16 cellular contexts compared by ENCODE assay signal in the genomic region with DNA sequence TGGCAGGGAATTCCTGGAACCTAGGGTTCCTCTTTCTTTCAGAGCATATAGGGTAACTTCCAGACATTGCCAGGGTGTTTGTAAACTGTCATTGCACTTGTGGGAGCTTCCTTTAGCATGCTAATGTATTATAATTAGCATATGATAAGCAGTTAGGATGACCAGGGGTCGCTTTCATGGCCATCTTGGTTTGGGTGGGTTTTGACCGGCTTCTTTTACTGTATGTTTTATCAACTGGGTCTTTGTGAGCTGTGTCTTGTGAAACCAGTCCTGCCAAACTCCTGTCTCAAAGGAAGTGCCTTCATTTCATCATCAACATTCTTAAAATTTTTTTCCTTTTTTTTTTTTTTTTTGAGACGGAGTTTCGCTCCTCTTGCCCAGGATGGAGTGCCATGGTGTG. TPM values are rescaled to one million over a fixed set of nuclear protein-coding genes. Genes with fewer than 3 reads are reported as not detected.
DNase-seq lines count a peak whose midpoint lies in the region; ATAC-seq and TF ChIP-seq lines count a peak whose summit lies in the region.
"Had no signal": no experiment of that assay in that cellular context is flagged by ENCODE, and none has a peak within 500 bp of the region (broad histone marks: within the 10 kb centered on the region; RNA-seq: fewer than 3 reads in every experiment).

No MANE protein-coding gene starts in this region.

- H3K4me3 ChIP-seq in cardiac fibroblast (replicated peaks in 1 of 2; ENCODE audit: low read depth in 2 of 2, low read length in 2 of 2) = no peak overlapping the region
- no peak overlapping the region for H3K4me3 ChIP-seq in mesendoderm (ENCODE audit: low read length)
- no peak overlapping the region for H3K4me3 ChIP-seq in body of pancreas
- H3K4me3 ChIP-seq: dorsolateral prefrontal cortex, esophagus squamous epithelium had no signal

- no peak overlapping the region for H4K8ac ChIP-seq in mesendoderm (ENCODE audit: low read depth, low read length)

- no peaks in the 10 kb centered on the region for H3K9me3 ChIP-seq in body of pancreas
- H3K9me3 ChIP-seq: esophagus squamous epithelium, neutrophil had no signal

- no peak overlapping the region for H4K5ac ChIP-seq in mesendoderm (ENCODE audit: low read length)

- no peak for TF ChIP-seq POLR2A in body of pancreas (IDR thresholded peaks at IDR 0.05)

- DNase-seq in ELF-1 (ENCODE audit: low read depth, low spot score) (peak; percentile 68), KBM-7 (peak; percentile 29), cardiac fibroblast (ENCODE audit: low read depth in 2 of 2) (peak; percentile 67 to 76), mesendoderm (peak; percentile 65), Kasumi-1 (lab: John Stamatoyannopoulos, UW) (no peak), body of pancreas (no peak), posterior cingulate gyrus (no peak)
- no peak for DNase-seq in activated CD4-positive, alpha-beta T cell treated with anti-CD3 and anti-CD28 coated beads for 1 hour
- DNase-seq: activated CD8-positive, alpha-beta memory T cell treated with anti-CD3 and anti-CD28 coated beads, Interleukin-2, amount 50 U/mL, for 4 hours; activated gamma-delta T cell treated with Interleukin-2 at 50 U/mL for 16 hours; dorsolateral prefrontal cortex; esophagus squamous epithelium; GDM1; right cardiac atrium; T-helper 2 cell had no signal

- TF ChIP-seq CTCF in cardiac fibroblast (IDR thresholded peaks at IDR 0.05; ENCODE audit: low read depth, low read length) (no peak), body of pancreas (IDR thresholded peaks at IDR 0.05) (no peak)

- no peak overlapping the region for H2BK15ac ChIP-seq in mesendoderm (replicated peaks; ENCODE audit: low read depth)

- H3K27me3 ChIP-seq in mesendoderm (ENCODE audit: insufficient read depth, low read length, poor library complexity) (no peaks in the 10 kb centered on the region), body of pancreas (no peaks in the 10 kb centered on the region)
- H3K27me3 ChIP-seq: dorsolateral prefrontal cortex, esophagus squamous epithelium, neutrophil had no signal

- intact Hi-C loops in body of pancreas (cut with DNase I) = no loop called here
- intact Hi-C loops in posterior cingulate gyrus (cut with DNase I) = no loop called here

- no peaks in the 10 kb centered on the region for H3K36me3 ChIP-seq in mesendoderm (ENCODE audit: control insufficient read depth, insufficient read depth, low read length)
- no peaks in the 10 kb centered on the region for H3K36me3 ChIP-seq in body of pancreas (replicated peaks in 1 of 2; ENCODE audit: insufficient read depth in 1 of 2, low read depth in 2 of 2)
- H3K36me3 ChIP-seq: esophagus squamous epithelium, neutrophil had no signal

- no peak overlapping the region for H2AK5ac ChIP-seq in mesendoderm (ENCODE audit: low read length)

- H3K79me2 ChIP-seq in mesendoderm (ENCODE audit: control insufficient read depth, insufficient read depth, low read length) = no peaks in the 10 kb centered on the region

- H3K4me1 ChIP-seq in mesendoderm (ENCODE audit: control insufficient read depth, low read depth, low read length) (no peaks in the 10 kb centered on the region), body of pancreas (no peaks in the 10 kb centered on the region)

- H3K4me2 ChIP-seq in mesendoderm (ENCODE audit: low read length) = no peak overlapping the region

- H3K27ac ChIP-seq in mesendoderm (ENCODE audit: low read depth, low read length) (no peak overlapping the region), body of pancreas (no peak overlapping the region)
- H3K27ac ChIP-seq: dorsolateral prefrontal cortex, esophagus squamous epithelium, neutrophil had no signal

- no peak for ATAC-seq in body of pancreas
- ATAC-seq: right cardiac atrium had no signal

- in situ Hi-C loops in KBM-7 (cut with MboI; ENCODE audit: low pct_unique_long_range_greater_than_20kb, low sequenced_read_pairs) = loop anchor here (25.0 kb wide), 1 partner anchor 149 kb away; a partner anchor contains a TSS

- no peak overlapping the region for H3K9ac ChIP-seq in mesendoderm (ENCODE audit: low read length)

- no peak overlapping the region for H2BK5ac ChIP-seq in mesendoderm (ENCODE audit: low read length)

- no peak overlapping the region for H3K18ac ChIP-seq in mesendoderm (ENCODE audit: low read length)

- H3K23ac ChIP-seq in mesendoderm (ENCODE audit: low read length) = no peak overlapping the region

- no peak overlapping the region for H3K4ac ChIP-seq in mesendoderm (ENCODE audit: low read depth, low read length)

- no CpG with 5 or more reads among the region's 4 CpGs for WGBS in mesendoderm (ENCODE audit: extremely low coverage, insufficient coverage, low lambda C conversion rate)
- 40 to 41% methylated on average over 4 of the region's 4 CpGs for WGBS in body of pancreas, 2 donors

- H2BK120ac ChIP-seq in mesendoderm (ENCODE audit: low read depth, low read length) = no peak overlapping the region

- H3K79me1 ChIP-seq in mesendoderm (ENCODE audit: low read length) = no peaks in the 10 kb centered on the region

- H3K56ac ChIP-seq in mesendoderm (ENCODE audit: low read length) = no peak overlapping the region

RNA-seq across cellular contexts. Expression of a gene that starts 11.9 kb away (rescaled TPM):
- 44.1 TPM for polyA plus RNA-seq in mesendoderm (2013, experiment 1 of 2)
- polyA plus RNA-seq in mesendoderm (2013, experiment 2 of 2) = 46.1 TPM
- total RNA-seq in body of pancreas = not detected

Comparison
In these comparisons a context has a peak if more than half of its experiments do, and no peak if none do; other contexts are left out.
1. DNase-seq: peak in ELF-1 (single experiment), KBM-7 (single experiment), cardiac fibroblast (2 of 2) and mesendoderm (single experiment); none in activated CD4-positive, alpha-beta T cell treated with anti-CD3 and anti-CD28 coated beads for 1 hour (single experiment), Kasumi-1 (0 of 2), body of pancreas (0 of 4) and posterior cingulate gyrus (0 of 10).